In the genomic region with DNA sequence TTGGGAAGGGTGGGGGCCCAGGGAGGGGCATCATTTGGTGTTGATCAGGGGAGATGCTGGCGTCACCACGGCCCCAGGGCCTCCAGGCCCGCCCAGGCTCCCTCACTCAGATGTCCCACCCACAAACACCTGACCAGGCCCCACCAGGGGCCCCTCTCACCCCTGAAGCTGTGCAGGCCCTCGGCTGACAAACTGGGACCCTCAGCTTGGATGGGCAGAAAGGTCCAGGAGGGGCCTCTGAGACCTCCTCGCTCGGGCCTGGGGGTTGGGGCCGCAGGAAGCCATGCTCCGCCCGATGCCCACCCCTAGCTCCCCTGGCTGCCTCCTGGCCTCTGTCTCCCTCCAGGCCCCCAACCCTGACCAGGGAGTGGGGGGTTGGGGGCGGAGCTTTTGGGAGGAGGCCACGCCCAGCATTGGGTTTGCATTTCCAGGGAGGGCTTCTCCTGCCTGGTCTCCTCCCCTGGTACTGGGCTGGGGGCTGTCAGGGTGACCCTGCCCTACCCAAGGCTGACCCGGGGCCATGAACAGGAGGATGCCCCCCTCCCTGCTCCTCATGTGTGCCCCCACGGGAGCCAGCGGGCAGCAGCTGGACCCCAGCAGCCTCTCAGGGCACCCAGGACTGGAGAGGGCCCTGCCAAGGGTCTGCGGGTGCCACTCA, we compare ENCODE assay signal across 16 cellular contexts. TPM values are rescaled to one million over a fixed set of nuclear protein-coding genes. Genes with fewer than 3 reads are reported as not detected.
A peak's percentile ranks its signal among the peaks of the same experiment; 100 is the strongest.
DNase-seq lines count a peak whose midpoint lies in the region; ATAC-seq and TF ChIP-seq lines count a peak whose summit lies in the region.
"Had no signal": no experiment of that assay in that cellular context is flagged by ENCODE, and none has a peak within 500 bp of the region (broad histone marks: within the 10 kb centered on the region; RNA-seq: fewer than 3 reads in every experiment).

No MANE protein-coding gene starts in this region.

- H3K4me3 Mint-ChIP-seq in activated T-cell treated with anti-CD3 and anti-CD28 coated beads, Interleukin-2, amount 50 U/mL, for 4 hours, result no peak overlapping the region
- H3K4me3 Mint-ChIP-seq: brain; naive thymus-derived CD4-positive, alpha-beta T cell; stimulated activated naive CD8-positive, alpha-beta T cell treated with anti-CD3 and anti-CD28 coated beads, Interleukin-15, amount 100 ng/mL, for 72 hours had no signal

- H3K4me3 ChIP-seq in liver (ENCODE audit: low read depth in 1 of 3, low read length in 3 of 3), result no peak overlapping the region
- H3K4me3 ChIP-seq in stomach, result no peak overlapping the region
- H3K4me3 ChIP-seq: gastroesophageal sphincter had no signal

- no peak for TF ChIP-seq EP300 in stomach (IDR thresholded peaks at IDR 0.05)

- no peak for TF ChIP-seq RAD21 in liver (IDR thresholded peaks at IDR 0.05)

- no peaks in the 10 kb centered on the region for H3K27me3 Mint-ChIP-seq in activated T-cell treated with anti-CD3 and anti-CD28 coated beads, Interleukin-2, amount 50 U/mL, for 4 hours (ENCODE audit: low read depth)
- H3K27me3 Mint-ChIP-seq: effector memory CD8-positive, alpha-beta T cell; naive thymus-derived CD4-positive, alpha-beta T cell; stimulated activated naive CD8-positive, alpha-beta T cell treated with anti-CD3 and anti-CD28 coated beads, Interleukin-15, amount 100 ng/mL, for 72 hours had no signal

- H3K4me1 ChIP-seq in liver (ENCODE audit: control insufficient read depth in 4 of 4, insufficient read depth in 4 of 4, low read length in 3 of 4) (peaks cover 2 to 45% (median 22%) of the 10 kb centered on the region in 4 donors), stomach (peaks cover 60 to 95% (median 84%) of the 10 kb centered on the region in 4 donors)

- TF ChIP-seq POLR2A in stomach (IDR thresholded peaks at IDR 0.05), result no peak

- no peaks in the 10 kb centered on the region for H3K36me3 Mint-ChIP-seq in activated T-cell treated with anti-CD3 and anti-CD28 coated beads, Interleukin-2, amount 50 U/mL, for 4 hours (ENCODE audit: insufficient read depth)
- H3K36me3 Mint-ChIP-seq: brain had no signal

- H3K27me3 ChIP-seq in liver (ENCODE audit: control insufficient read depth in 4 of 4, insufficient read depth in 4 of 4, low read length in 3 of 4), result no peaks in the 10 kb centered on the region
- no peaks in the 10 kb centered on the region for H3K27me3 ChIP-seq in stomach
- H3K27me3 ChIP-seq: gastroesophageal sphincter had no signal

- 92% methylated on average over 15 of the region's 15 CpGs for WGBS in liver
- 82 to 92% (median 87%) methylated on average over 9 to 15 of the region's 15 CpGs for WGBS in stomach, 5 donors

- intact Hi-C loops in stomach (cut with DNase I; ENCODE audit: low total_unique reads), result no loop called here

- H3K36me3 ChIP-seq in liver (ENCODE audit: control insufficient read depth in 4 of 4, insufficient read depth in 3 of 4, low read depth in 1 of 4, low read length in 3 of 4), result peaks cover 0 to under 1% (median 0%) of the 10 kb centered on the region in 4 donors
- peaks cover 0 to 9% (median 6%) of the 10 kb centered on the region in 4 donors for H3K36me3 ChIP-seq in stomach

- no peak overlapping the region for H3K9ac ChIP-seq in liver (ENCODE audit: low read depth in 1 of 2, low read length in 2 of 2)

- H3K27ac ChIP-seq in liver (ENCODE audit: low read depth in 1 of 2, low read length in 2 of 2), result peak overlapping the region; percentile 59 to 62
- peak overlapping the region in 4 of 5 donors; percentile 19 to 84 (median 38) for H3K27ac ChIP-seq in stomach

- peaks cover 38% of the 10 kb centered on the region for H3K4me1 Mint-ChIP-seq in activated T-cell treated with anti-CD3 and anti-CD28 coated beads, Interleukin-2, amount 50 U/mL, for 4 hours (ENCODE audit: low read depth)

- H3K9me3 ChIP-seq in liver (ENCODE audit: control insufficient read depth in 4 of 4, low read length in 3 of 4) (no peaks in the 10 kb centered on the region), stomach (no peaks in the 10 kb centered on the region)
- H3K9me3 ChIP-seq: gastroesophageal sphincter had no signal

- DNase-seq in activated CD4-positive, alpha-beta T cell treated with anti-CD3 and anti-CD28 coated beads for 48 hours, result peak; percentile 2
- DNase-seq in activated CD4-positive, alpha-beta T cell treated with anti-CD3 and anti-CD28 coated beads, Interleukin-2, amount 50 U/mL, for 4 hours, result no peak
- DNase-seq in activated T-cell treated with anti-CD3 and anti-CD28 coated beads, Interleukin-2, amount 50 U/mL, for 4 hours, result peak; percentile 3
- DNase-seq in stomach (peak; percentile 23), NCI-H2107 (lab: John Stamatoyannopoulos, UW) (no peak)
- DNase-seq: COR-L47; effector memory CD8-positive, alpha-beta T cell; NCI-H2081 treated with DMSO at 0.1 percent for 48 hours had no signal

- no peaks in the 10 kb centered on the region for H3K9me3 Mint-ChIP-seq in activated T-cell treated with anti-CD3 and anti-CD28 coated beads, Interleukin-2, amount 50 U/mL, for 4 hours
- H3K9me3 Mint-ChIP-seq: brain; effector memory CD8-positive, alpha-beta T cell; stimulated activated naive CD8-positive, alpha-beta T cell treated with anti-CD3 and anti-CD28 coated beads, Interleukin-15, amount 100 ng/mL, for 72 hours had no signal

- ATAC-seq in activated T-cell treated with anti-CD3 and anti-CD28 coated beads, Interleukin-2, amount 50 U/mL, for 4 hours, result no peak
- ATAC-seq in GM18519 (IDR thresholded peaks at IDR 0.05; ENCODE audit: low FRiP score, unreplicated experiment) (no peak), HG02642 (IDR thresholded peaks at IDR 0.05; ENCODE audit: poor library complexity, unreplicated experiment) (no peak)
- ATAC-seq: effector memory CD8-positive, alpha-beta T cell; gastroesophageal sphincter; HCT116; naive thymus-derived CD4-positive, alpha-beta T cell; stimulated activated naive CD8-positive, alpha-beta T cell treated with anti-CD3 and anti-CD28 coated beads, Interleukin-15, amount 100 ng/mL, for 72 hours had no signal

- TF ChIP-seq CTCF in liver (IDR thresholded peaks at IDR 0.05; ENCODE audit: low read depth, low read length, missing input control), result no peak
- TF ChIP-seq CTCF in stomach (IDR thresholded peaks at IDR 0.05), result no peak

TF ChIP-seq in liver, 16 proteins besides CTCF, POLR2A, EP300 and RAD21 (continues in another document):
- no peak for TF ChIP-seq RXRA (IDR thresholded peaks at IDR 0.05)
- TF ChIP-seq, protein P1, sequence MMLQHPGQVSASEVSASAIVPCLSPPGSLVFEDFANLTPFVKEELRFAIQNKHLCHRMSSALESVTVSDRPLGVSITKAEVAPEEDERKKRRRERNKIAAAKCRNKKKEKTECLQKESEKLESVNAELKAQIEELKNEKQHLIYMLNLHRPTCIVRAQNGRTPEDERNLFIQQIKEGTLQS (IDR thresholded peaks at IDR 0.05), result no peak
- TF ChIP-seq FOXA2 (IDR thresholded peaks at IDR 0.05), result no peak
- TF ChIP-seq, protein P2, sequence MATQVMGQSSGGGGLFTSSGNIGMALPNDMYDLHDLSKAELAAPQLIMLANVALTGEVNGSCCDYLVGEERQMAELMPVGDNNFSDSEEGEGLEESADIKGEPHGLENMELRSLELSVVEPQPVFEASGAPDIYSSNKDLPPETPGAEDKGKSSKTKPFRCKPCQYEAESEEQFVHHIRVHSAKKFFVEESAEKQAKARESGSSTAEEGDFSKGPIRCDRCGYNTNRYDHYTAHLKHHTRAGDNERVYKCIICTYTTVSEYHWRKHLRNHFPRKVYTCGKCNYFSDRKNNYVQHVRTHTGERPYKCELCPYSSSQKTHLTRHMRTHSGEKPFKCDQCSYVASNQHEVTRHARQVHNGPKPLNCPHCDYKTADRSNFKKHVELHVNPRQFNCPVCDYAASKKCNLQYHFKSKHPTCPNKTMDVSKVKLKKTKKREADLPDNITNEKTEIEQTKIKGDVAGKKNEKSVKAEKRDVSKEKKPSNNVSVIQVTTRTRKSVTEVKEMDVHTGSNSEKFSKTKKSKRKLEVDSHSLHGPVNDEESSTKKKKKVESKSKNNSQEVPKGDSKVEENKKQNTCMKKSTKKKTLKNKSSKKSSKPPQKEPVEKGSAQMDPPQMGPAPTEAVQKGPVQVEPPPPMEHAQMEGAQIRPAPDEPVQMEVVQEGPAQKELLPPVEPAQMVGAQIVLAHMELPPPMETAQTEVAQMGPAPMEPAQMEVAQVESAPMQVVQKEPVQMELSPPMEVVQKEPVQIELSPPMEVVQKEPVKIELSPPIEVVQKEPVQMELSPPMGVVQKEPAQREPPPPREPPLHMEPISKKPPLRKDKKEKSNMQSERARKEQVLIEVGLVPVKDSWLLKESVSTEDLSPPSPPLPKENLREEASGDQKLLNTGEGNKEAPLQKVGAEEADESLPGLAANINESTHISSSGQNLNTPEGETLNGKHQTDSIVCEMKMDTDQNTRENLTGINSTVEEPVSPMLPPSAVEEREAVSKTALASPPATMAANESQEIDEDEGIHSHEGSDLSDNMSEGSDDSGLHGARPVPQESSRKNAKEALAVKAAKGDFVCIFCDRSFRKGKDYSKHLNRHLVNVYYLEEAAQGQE (IDR thresholded peaks at IDR 0.05), result no peak
- TF ChIP-seq SP1 (IDR thresholded peaks at IDR 0.05), result no peak
- TF ChIP-seq GABPA (IDR thresholded peaks at IDR 0.05 in 1 of 2, conservative IDR thresholded peaks at IDR 0.05 in 1 of 2), result no peak
- TF ChIP-seq HNF4A (conservative IDR thresholded peaks at IDR 0.05), result no peak
- TF ChIP-seq, protein P3, sequence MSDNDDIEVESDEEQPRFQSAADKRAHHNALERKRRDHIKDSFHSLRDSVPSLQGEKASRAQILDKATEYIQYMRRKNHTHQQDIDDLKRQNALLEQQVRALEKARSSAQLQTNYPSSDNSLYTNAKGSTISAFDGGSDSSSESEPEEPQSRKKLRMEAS (IDR thresholded peaks at IDR 0.05), result no peak
- no peak for TF ChIP-seq YY1 (IDR thresholded peaks at IDR 0.05)

RNA-seq across cellular contexts. Expression of a gene that starts 33.4 kb away (rescaled TPM):
- 1 to 10 TPM; 1.4 to 2.1 (median 2.1) TPM for total RNA-seq in activated T-cell treated with anti-CD3 and anti-CD28 coated beads, Interleukin-2, amount 50 U/mL, for 4 hours
- total RNA-seq in liver (10 to 100 TPM; 35.7 to 80.3 TPM), stomach (100 to 1,000 TPM in 1 of 5 donors, 10 to 100 TPM in 4; 12.8 to 224 (median 63.9) TPM)
- polyA plus RNA-seq in liver (10 to 100 TPM; 64.5 to 80.2 TPM), stomach (10 to 100 TPM; 20.1 to 54.6 (median 40.6) TPM)

RNA-seq across cellular contexts. Expression of a gene that starts 43.2 kb away (rescaled TPM):
- 100 to 1,000 TPM; 166 to 186 (median 177) TPM for total RNA-seq in activated T-cell treated with anti-CD3 and anti-CD28 coated beads, Interleukin-2, amount 50 U/mL, for 4 hours
- total RNA-seq in liver, result 100 to 1,000 TPM in 1 of 2 donors, 10 to 100 TPM in 1; 88.7 to 156 TPM
- polyA plus RNA-seq in liver, result 10 to 100 TPM; 27.5 to 70.4 TPM
- total RNA-seq in stomach, result 100 to 1,000 TPM in 3 of 5 donors, 10 to 100 TPM in 2; 85.0 to 415 (median 227) TPM
- polyA plus RNA-seq in stomach, result 10 to 100 TPM; 72.7 to 90.4 (median 83.5) TPM

Comparison
In these comparisons a context has a peak if more than half of its experiments do, and no peak if none do; other contexts are left out.
1. DNase-seq: peak in activated CD4-positive, alpha-beta T cell treated with anti-CD3 and anti-CD28 coated beads for 48 hours (single experiment), activated T-cell treated with anti-CD3 and anti-CD28 coated beads, Interleukin-2, amount 50 U/mL, for 4 hours (single experiment) and stomach (single experiment); none in activated CD4-positive, alpha-beta T cell treated with anti-CD3 and anti-CD28 coated beads, Interleukin-2, amount 50 U/mL, for 4 hours (0 of 2) and NCI-H2107 (single experiment).
2. RNA of a gene that starts 33.4 kb away (total RNA-seq): 35.7 to 80.3 TPM in liver and 12.8 to 224 TPM in stomach; 1.4 to 2.1 TPM in activated T-cell treated with anti-CD3 and anti-CD28 coated beads, Interleukin-2, amount 50 U/mL, for 4 hours; every median in the first group is over 4 times any median in the second.